ENCODE assay signal across 15 cellular contexts in the genomic region with DNA sequence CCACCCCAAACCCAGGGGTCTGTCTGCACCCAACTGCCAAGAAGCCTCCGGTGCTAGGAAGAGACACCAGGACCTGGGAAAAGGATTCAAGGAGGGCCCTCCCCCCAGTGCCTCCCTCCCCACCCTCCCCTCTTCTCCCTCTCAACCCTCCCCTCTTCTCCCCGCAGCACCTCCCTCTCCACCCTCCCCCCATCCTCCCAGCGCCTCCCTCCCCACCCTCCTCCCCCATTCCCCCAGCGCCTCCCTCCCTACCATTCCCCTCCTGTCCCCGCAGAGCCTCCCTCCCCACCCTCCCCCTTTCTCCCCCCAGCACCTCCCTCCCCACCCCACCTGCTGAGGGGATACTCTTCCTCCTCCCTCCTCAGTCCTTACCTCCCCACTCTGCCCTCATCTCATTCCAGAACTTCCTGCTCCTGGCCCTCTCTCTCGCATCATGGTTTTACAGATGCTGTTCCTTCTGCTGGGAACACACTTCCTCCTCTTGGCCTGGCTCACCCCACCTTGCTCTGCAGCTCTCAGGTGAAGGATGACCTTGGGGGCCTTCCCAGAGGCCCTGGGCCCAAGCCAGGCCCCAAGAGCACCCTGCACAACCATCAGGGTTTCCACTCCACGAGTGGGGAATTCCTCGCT. TPM values are rescaled to one million over a fixed set of nuclear protein-coding genes. Genes with fewer than 3 reads are reported as not detected.
A peak's percentile ranks its signal among the peaks of the same experiment; 100 is the strongest.
DNase-seq lines count a peak whose midpoint lies in the region; ATAC-seq and TF ChIP-seq lines count a peak whose summit lies in the region.
"Had no signal": no experiment of that assay in that cellular context is flagged by ENCODE, and none has a peak within 500 bp of the region (broad histone marks: within the 10 kb centered on the region; RNA-seq: fewer than 3 reads in every experiment).

No MANE protein-coding gene starts in this region.

- no peaks in the 10 kb centered on the region for H3K36me3 Mint-ChIP-seq in effector memory CD8-positive, alpha-beta T cell (ENCODE audit: insufficient read depth)
- H3K36me3 Mint-ChIP-seq: activated naive CD8-positive, alpha-beta T cell treated with anti-CD3 and anti-CD28 coated beads for 36 hours had no signal

- in situ Hi-C loops in Caki2 (cut with HindIII; ENCODE audit: low pct_unique_long_range_greater_than_20kb, low sequenced_read_pairs), result loop anchor here (25.0 kb wide), 1 partner anchor 470 kb away; a partner anchor contains a TSS
- in situ Hi-C loops in gastrocnemius medialis (cut with MboI; ENCODE audit: low sequenced_read_pairs in 4 of 4), result no loop called here

- H3K9ac ChIP-seq in colonic mucosa (ENCODE audit: low read depth in 2 of 2, low read length in 2 of 2), result peak overlapping the region; percentile 13 to 68

- no peak for ATAC-seq in gastrocnemius medialis
- ATAC-seq in effector memory CD8-positive, alpha-beta T cell (replicated peaks), result no peak
- ATAC-seq: activated CD4-positive, alpha-beta T cell treated with anti-CD3 and anti-CD28 coated beads for 36 hours had no signal

- H3K4me1 ChIP-seq in colonic mucosa, result peaks cover 60% of the 10 kb centered on the region
- peaks cover 41 to 48% of the 10 kb centered on the region in 2 donors for H3K4me1 ChIP-seq in gastrocnemius medialis

- no peak for TF ChIP-seq POLR2A in gastrocnemius medialis (IDR thresholded peaks at IDR 0.05)

- H3K9me3 ChIP-seq in colonic mucosa, result no peaks in the 10 kb centered on the region
- no peaks in the 10 kb centered on the region for H3K9me3 ChIP-seq in gastrocnemius medialis

- intact Hi-C loops in colonic mucosa (cut with DNase I), result no loop called here
- intact Hi-C loops in gastrocnemius medialis (cut with DNase I; ENCODE audit: low total_unique reads), result no loop called here

- DNase-seq in Caki2 (ENCODE audit: low read depth) (peak; percentile 81), NCI-H187 (lab: John Stamatoyannopoulos, UW) (peak; percentile 85 to 87), colonic mucosa (peak; percentile 62), gastrocnemius medialis (no peak), GM20000 (ENCODE audit: low spot score) (no peak), NCI-H748 (lab: John Stamatoyannopoulos, UW; ENCODE audit: unreplicated experiment) (no peak)
- DNase-seq in effector memory CD8-positive, alpha-beta T cell, result no peak
- DNase-seq: activated CD4-positive, alpha-beta T cell treated with anti-CD3 and anti-CD28 coated beads for 36 hours; activated naive CD8-positive, alpha-beta T cell treated with anti-CD3 and anti-CD28 coated beads for 36 hours; activated T-cell treated with anti-CD3 and anti-CD28 coated beads, Interleukin-2, amount 50 U/mL, for 1 hour; foreskin melanocyte; GDM1 had no signal

- H3K4me3 ChIP-seq in colonic mucosa, result no peak overlapping the region
- H3K4me3 ChIP-seq in gastrocnemius medialis, result no peak overlapping the region
- H3K4me3 ChIP-seq: cardiac muscle cell had no signal

- H3K27me3 ChIP-seq in colonic mucosa (no peaks in the 10 kb centered on the region), gastrocnemius medialis (no peaks in the 10 kb centered on the region)
- H3K27me3 ChIP-seq: cardiac muscle cell had no signal

- peaks cover 5 to 6% of the 10 kb centered on the region in 2 donors for H3K4me1 Mint-ChIP-seq in effector memory CD8-positive, alpha-beta T cell (ENCODE audit: low read depth in 2 of 2)

- no peak overlapping the region for H3K27ac Mint-ChIP-seq in effector memory CD8-positive, alpha-beta T cell
- H3K27ac Mint-ChIP-seq: activated CD4-positive, alpha-beta T cell treated with anti-CD3 and anti-CD28 coated beads for 36 hours; activated naive CD8-positive, alpha-beta T cell treated with anti-CD3 and anti-CD28 coated beads for 36 hours had no signal

- no peak for TF ChIP-seq CTCF in colonic mucosa (IDR thresholded peaks at IDR 0.05)
- no peak for TF ChIP-seq CTCF in gastrocnemius medialis (IDR thresholded peaks at IDR 0.05 in 4 of 5, conservative IDR thresholded peaks at IDR 0.05 in 1 of 5)
- TF ChIP-seq CTCF in GM20000 (IDR thresholded peaks at IDR 0.05; ENCODE audit: extremely low read depth, missing control alignments), result no peak

- H3K36me3 ChIP-seq in colonic mucosa, result no peaks in the 10 kb centered on the region
- no peaks in the 10 kb centered on the region for H3K36me3 ChIP-seq in gastrocnemius medialis
- H3K36me3 ChIP-seq: cardiac muscle cell had no signal

- H3K27ac ChIP-seq in colonic mucosa (peak overlapping the region; percentile 85), gastrocnemius medialis (peak overlapping the region in 3 of 4 donors; percentile 69 to 84 (median 82))
- H3K27ac ChIP-seq: cardiac muscle cell had no signal

- no peaks in the 10 kb centered on the region for H3K27me3 Mint-ChIP-seq in effector memory CD8-positive, alpha-beta T cell
- H3K27me3 Mint-ChIP-seq: activated CD4-positive, alpha-beta T cell treated with anti-CD3 and anti-CD28 coated beads for 36 hours; activated naive CD8-positive, alpha-beta T cell treated with anti-CD3 and anti-CD28 coated beads for 36 hours had no signal

- H3K4me3 Mint-ChIP-seq in effector memory CD8-positive, alpha-beta T cell, result no peak overlapping the region
- H3K4me3 Mint-ChIP-seq: activated CD4-positive, alpha-beta T cell treated with anti-CD3 and anti-CD28 coated beads for 36 hours; activated naive CD8-positive, alpha-beta T cell treated with anti-CD3 and anti-CD28 coated beads for 36 hours had no signal

- H3K9me3 Mint-ChIP-seq in effector memory CD8-positive, alpha-beta T cell, result no peaks in the 10 kb centered on the region
- H3K9me3 Mint-ChIP-seq: activated naive CD8-positive, alpha-beta T cell treated with anti-CD3 and anti-CD28 coated beads for 36 hours had no signal

RNA-seq across cellular contexts. Expression of a gene that starts 4.9 kb away (rescaled TPM):
- total RNA-seq in Caki2 (2014; rRNA removed; shearing (Covaris generic); ENCODE audit: low replicate concordance), result 129 and 148 TPM in 2 replicates
- total RNA-seq in colonic mucosa (10 to 100 TPM; 30.1 to 96.8 TPM), gastrocnemius medialis (10 to 100 TPM in 1 of 4 donors, 1 to 10 TPM in 3; 3.5 to 13.6 (median 6.4) TPM)

RNA-seq across cellular contexts. Expression of a gene that starts 5.0 kb away (rescaled TPM):
- 22.3 and 31.5 TPM in 2 replicates for total RNA-seq in Caki2 (2014; rRNA removed; shearing (Covaris generic); ENCODE audit: low replicate concordance)
- total RNA-seq in colonic mucosa, result 100 to 1,000 TPM in 1 of 2 donors, 10 to 100 TPM in 1; 75.3 to 143 TPM
- total RNA-seq in gastrocnemius medialis, result 10 to 100 TPM; 44.5 to 62.7 (median 53.8) TPM

RNA-seq across cellular contexts. Expression of a gene that starts 16.1 kb away (rescaled TPM):
- total RNA-seq in Caki2 (2014; rRNA removed; shearing (Covaris generic); ENCODE audit: low replicate concordance), result 30.3 and 32.4 TPM in 2 replicates
- total RNA-seq in colonic mucosa (10 to 100 TPM; 64.0 to 77.9 TPM), gastrocnemius medialis (10 to 100 TPM; 51.6 to 86.9 (median 74.4) TPM)

RNA-seq across cellular contexts. Expression of a gene that starts 23.2 kb away (rescaled TPM):
- not detected in 2 replicates for total RNA-seq in Caki2 (2014; rRNA removed; shearing (Covaris generic); ENCODE audit: low replicate concordance)
- 1 to 10 TPM; 3.5 to 3.8 TPM for total RNA-seq in colonic mucosa
- total RNA-seq in gastrocnemius medialis, result not detected
- total RNA-seq: mononuclear cell, Right ventricle myocardium inferior had no signal

RNA-seq across cellular contexts. Expression of a gene that starts 33.2 kb away (rescaled TPM):
- 45.0 and 89.3 TPM in 2 replicates for total RNA-seq in Caki2 (2014; rRNA removed; shearing (Covaris generic); ENCODE audit: low replicate concordance)
- total RNA-seq in colonic mucosa (10 to 100 TPM; 45.4 to 64.3 TPM), gastrocnemius medialis (10 to 100 TPM; 57.0 to 92.2 (median 75.4) TPM)

Comparison
In these comparisons a context has a peak if more than half of its experiments do, and no peak if none do; other contexts are left out.
1. DNase-seq: peak in Caki2 (single experiment), NCI-H187 (2 of 2) and colonic mucosa (single experiment); none in gastrocnemius medialis (0 of 2), effector memory CD8-positive, alpha-beta T cell (0 of 3), GM20000 (single experiment) and NCI-H748 (single experiment).